In genomic region chr21:46156678-46157077, GRCh38 we compare ENCODE assay signal across 23 cellular contexts. TPM values are rescaled to one million over a fixed set of nuclear protein-coding genes. Genes with fewer than 3 reads are reported as not detected.
DNase-seq lines count a peak whose midpoint lies in the region; ATAC-seq, FAIRE-seq and TF ChIP-seq lines count a peak whose summit lies in the region.
"Had no signal": no experiment of that assay in that cellular context is flagged by ENCODE, and none has a peak within 500 bp of the region (broad histone marks: within the 10 kb centered on the region; RNA-seq: fewer than 3 reads in every experiment).

No MANE protein-coding gene starts in this region.

- in situ Hi-C loops in K562 (cut with MboI), result no loop called here

- H2BK5ac ChIP-seq in H9 (ENCODE audit: insufficient read length, low read length), result no peak overlapping the region

- H3K36me3 ChIP-seq in K562 (ENCODE audit: control insufficient read depth, insufficient read depth, low read length), result peaks cover 41% of the 10 kb centered on the region; the same call in 2 of the 3 replicates

- no peaks in the 10 kb centered on the region for H3K36me3 Mint-ChIP-seq in activated naive CD4-positive, alpha-beta T cell treated with anti-CD3 and anti-CD28 coated beads, Interleukin-2, amount 10 ng/mL, durations not matched to agents 7 days and 5 days
- no peaks in the 10 kb centered on the region for H3K36me3 Mint-ChIP-seq in activated naive CD4-positive, alpha-beta T cell treated with anti-CD3 and anti-CD28 coated beads, Interleukin-2, amount 50 U/mL, for 72 hours
- H3K36me3 Mint-ChIP-seq in H9 (ENCODE audit: insufficient read depth in 1 of 3, low read depth in 3 of 3), result peaks cover 8 to 16% (median 9%) of the 10 kb centered on the region in 3 experiments; a peak in 4 of 7 replicates
- H3K36me3 Mint-ChIP-seq: CD8-positive, alpha-beta memory T cell had no signal

- H3K79me2 ChIP-seq in H9 (ENCODE audit: insufficient read depth, low read length) (no peaks in the 10 kb centered on the region), K562 (ENCODE audit: control insufficient read depth, insufficient read depth, low read length) (peaks cover 4% of the 10 kb centered on the region; the same call in 1 of the 3 replicates)

- CTCF ChIA-PET in activated naive CD4-positive, alpha-beta T cell treated with anti-CD3 and anti-CD28 coated beads, Interleukin-2, amount 10 ng/mL, durations not matched to agents 7 days and 5 days (lab: Charles Lee), result no interaction called here
- CTCF ChIA-PET in K562 (lab: Yijun Ruan, JAX; ENCODE audit: low intra/inter-chr PET ratio), result no interaction called here

- no peak for TF ChIP-seq RAD21 in K562 (CRISPR knock-in tag; conservative IDR thresholded peaks at IDR 0.05 in 1 of 2, IDR thresholded peaks at IDR 0.05 in 1 of 2)

- POLR2A ChIA-PET in K562 (lab: Yijun Ruan, JAX), result no interaction called here

- H3K9ac ChIP-seq in H9 (ENCODE audit: extremely low read depth, insufficient read length, low read length) (no peak overlapping the region), K562 (ENCODE audit: insufficient read depth in 1 of 2, low read depth in 2 of 2, low read length in 2 of 2) (no peak overlapping the region)
- H3K9ac ChIP-seq: BLaER1, GM23248 had no signal

- no peak for TF ChIP-seq POLR2A in K562 (conservative IDR thresholded peaks at IDR 0.05)

- H3K27ac ChIP-seq in H9 (ENCODE audit: insufficient read length, low read depth, low read length), result no peak overlapping the region
- peak overlapping the region; percentile 21; the same call in 1 of the 3 replicates for H3K27ac ChIP-seq in K562 (ENCODE audit: extremely low read depth, low read depth, low read length)
- H3K27ac ChIP-seq: BLaER1, GM23248 had no signal

- no peak overlapping the region for H3T11ph ChIP-seq in H9 (ENCODE audit: low read length)

- H2BK120ac ChIP-seq in H9 (ENCODE audit: low read depth, low read length, poor library complexity, severe bottlenecking), result no peak overlapping the region

- no peaks in the 10 kb centered on the region for H3K4me1 Mint-ChIP-seq in activated naive CD4-positive, alpha-beta T cell treated with anti-CD3 and anti-CD28 coated beads, Interleukin-2, amount 10 ng/mL, durations not matched to agents 7 days and 5 days
- H3K4me1 Mint-ChIP-seq in H9, result peaks cover 6 to 9% of the 10 kb centered on the region in 2 experiments
- H3K4me1 Mint-ChIP-seq: CD8-positive, alpha-beta memory T cell had no signal

- H3K9me3 ChIP-seq in H9 (ENCODE audit: control insufficient read depth, low read depth, low read length) (no peaks in the 10 kb centered on the region), K562 (replicated peaks; ENCODE audit: control insufficient read depth, insufficient read depth, low read depth, low read length) (peaks cover 7% of the 10 kb centered on the region; the same call in 1 of the 2 replicates)

- H2AFZ ChIP-seq in H9 (ENCODE audit: low read length) (no peak overlapping the region), K562 (ENCODE audit: low read depth, low read length) (no peak overlapping the region)
- H2AFZ ChIP-seq: GM23248 had no signal

- H3K14ac ChIP-seq in H9 (ENCODE audit: insufficient read depth, low read length), result no peak overlapping the region

- H3K4ac ChIP-seq in H9 (ENCODE audit: low read depth, low read length), result no peak overlapping the region

- H3K27me3 ChIP-seq in H9 (ENCODE audit: insufficient read depth, low read length) (no peaks in the 10 kb centered on the region), K562 (ENCODE audit: control insufficient read depth in 2 of 2, insufficient read depth in 2 of 2, low read length in 2 of 2) (no peaks in the 10 kb centered on the region)
- H3K27me3 ChIP-seq: BLaER1 had no signal

- no peaks in the 10 kb centered on the region for H3K9me3 Mint-ChIP-seq in activated naive CD4-positive, alpha-beta T cell treated with anti-CD3 and anti-CD28 coated beads, Interleukin-2, amount 10 ng/mL, durations not matched to agents 7 days and 5 days
- H3K9me3 Mint-ChIP-seq in activated naive CD4-positive, alpha-beta T cell treated with anti-CD3 and anti-CD28 coated beads, Interleukin-2, amount 50 U/mL, for 72 hours, result no peaks in the 10 kb centered on the region
- peaks cover 6 to 14% of the 10 kb centered on the region in 2 experiments; a peak in 2 of 5 replicates for H3K9me3 Mint-ChIP-seq in H9
- H3K9me3 Mint-ChIP-seq: CD8-positive, alpha-beta memory T cell had no signal

- no TSS peak for BruUV-seq in K562 (replicated peaks; lab: Mats Ljungman, UMichigan)

- no peak overlapping the region for H2BK12ac ChIP-seq in H9 (ENCODE audit: insufficient read length, low read depth, low read length)

- no peak overlapping the region for H4K5ac ChIP-seq in H9 (ENCODE audit: insufficient read length, low read depth, low read length)

- no peak overlapping the region for H4K91ac ChIP-seq in H9 (ENCODE audit: insufficient read length, low read depth, low read length)

- no peak overlapping the region for H3K4me3 ChIP-seq in K562
- H3K4me3 ChIP-seq: BLaER1, GM23248 had no signal

- WGBS in H9 (ENCODE audit: extremely low coverage, insufficient read length, low lambda C conversion rate), result no CpG with 5 or more reads among the region's 10 CpGs
- WGBS in K562 (ENCODE audit: insufficient coverage, low coverage, missing lambda C conversion rate), result 39% methylated on average over 10 of the region's 10 CpGs

- no peak overlapping the region for H3K56ac ChIP-seq in H9 (ENCODE audit: insufficient read length, low read depth, low read length)

- no peak overlapping the region for H3K4me3 Mint-ChIP-seq in activated naive CD4-positive, alpha-beta T cell treated with anti-CD3 and anti-CD28 coated beads, Interleukin-2, amount 10 ng/mL, durations not matched to agents 7 days and 5 days
- H3K4me3 Mint-ChIP-seq in H9, result no peak overlapping the region
- H3K4me3 Mint-ChIP-seq: CD8-positive, alpha-beta memory T cell had no signal

- no peak overlapping the region for H3K23ac ChIP-seq in H9 (ENCODE audit: insufficient read length, low read depth, low read length)

- H3K18ac ChIP-seq in H9 (ENCODE audit: insufficient read length, low read depth, low read length), result no peak overlapping the region

- no peak overlapping the region for H2AK5ac ChIP-seq in H9 (ENCODE audit: insufficient read length, low read length)

- H3K23me2 ChIP-seq in H9 (ENCODE audit: insufficient read length, low read depth, low read length, poor library complexity, severe bottlenecking), result no peaks in the 10 kb centered on the region

- H2BK20ac ChIP-seq in H9 (ENCODE audit: low read depth, low read length, poor library complexity, severe bottlenecking), result no peak overlapping the region

- TF ChIP-seq EP300 in K562 (IDR thresholded peaks at IDR 0.05; ENCODE audit: low read length), result no peak

- no peak for ATAC-seq in activated naive CD4-positive, alpha-beta T cell treated with anti-CD3 and anti-CD28 coated beads, Interleukin-2, amount 50 U/mL, for 72 hours
- no peak for ATAC-seq in K562
- ATAC-seq in omental fat pad (ENCODE audit: low FRiP score), result no peak
- ATAC-seq in GM18858 (IDR thresholded peaks at IDR 0.05; ENCODE audit: unreplicated experiment), result no peak
- ATAC-seq: HCT116, PC-3 had no signal

- H3K4me2 ChIP-seq in H9 (ENCODE audit: insufficient read depth, insufficient read length, low read length), result no peak overlapping the region
- no peak overlapping the region for H3K4me2 ChIP-seq in K562 (ENCODE audit: insufficient read depth, low read length)
- H3K4me2 ChIP-seq: BLaER1 had no signal

- H3K4me1 ChIP-seq in H9 (ENCODE audit: insufficient read depth, low read length), result no peaks in the 10 kb centered on the region; the same call in 1 of the 2 replicates
- peaks cover 15 to 70% of the 10 kb centered on the region in 2 experiments for H3K4me1 ChIP-seq in K562 (replicated peaks in 1 of 2; ENCODE audit: control insufficient read depth in 2 of 2, insufficient read depth in 2 of 2, low read length in 2 of 2)
- H3K4me1 ChIP-seq: BLaER1 had no signal

- no peak overlapping the region for H2BK15ac ChIP-seq in H9 (ENCODE audit: low read depth, low read length)

- no peak overlapping the region for H3K27ac Mint-ChIP-seq in activated naive CD4-positive, alpha-beta T cell treated with anti-CD3 and anti-CD28 coated beads, Interleukin-2, amount 10 ng/mL, durations not matched to agents 7 days and 5 days
- no peak overlapping the region for H3K27ac Mint-ChIP-seq in activated naive CD4-positive, alpha-beta T cell treated with anti-CD3 and anti-CD28 coated beads, Interleukin-2, amount 50 U/mL, for 72 hours
- peak overlapping the region in 1 of 3 experiments; percentile 31; a peak in 2 of 7 replicates for H3K27ac Mint-ChIP-seq in H9
- H3K27ac Mint-ChIP-seq: CD8-positive, alpha-beta memory T cell had no signal

- no peak overlapping the region for H4K8ac ChIP-seq in H9 (replicated peaks; ENCODE audit: insufficient read length, low read depth, low read length)

- intact Hi-C loops in K562 (cut with micrococcal nuclease), result no loop called here

- no peaks in the 10 kb centered on the region for H4K20me1 ChIP-seq in H9 (ENCODE audit: control insufficient read depth, insufficient read depth, insufficient read length)
- no peaks in the 10 kb centered on the region for H4K20me1 ChIP-seq in K562 (replicated peaks; ENCODE audit: control insufficient read depth, insufficient read depth, low read length)
- H4K20me1 ChIP-seq: BLaER1 had no signal

- DNase-seq in activated naive CD4-positive, alpha-beta T cell treated with anti-CD3 and anti-CD28 coated beads, Interleukin-2, amount 10 ng/mL, durations not matched to agents 7 days and 5 days, result peak; percentile 5
- no peak for DNase-seq in activated naive CD4-positive, alpha-beta T cell treated with anti-CD3 and anti-CD28 coated beads, Interleukin-2, amount 50 U/mL, for 72 hours (ENCODE audit: low spot score in 2 of 2)
- DNase-seq in H9 (peak; percentile 19), K562 (ENCODE audit: extremely low read depth in 1 of 4, low spot score in 3 of 4) (no peak), omental fat pad (ENCODE audit: low spot score) (peak; percentile 7), NAMALWA (ENCODE audit: low spot score) (no peak), DMS53 (lab: John Stamatoyannopoulos, UW) (no peak)
- DNase-seq: CD8-positive, alpha-beta memory T cell; DND-41; GDM1; GM23248; MV-4-11; NCI-H1417 treated with DMSO at 0.1 percent for 48 hours; NCI-H1930; NCI-H2171; NCI-H748 treated with DMSO at 0.1 percent for 48 hours; PC-3 had no signal

- TF ChIP-seq CTCF in H9 (conservative IDR thresholded peaks at IDR 0.05) (no peak), K562 (IDR thresholded peaks at IDR 0.05 in 2 of 3, conservative IDR thresholded peaks at IDR 0.05 in 1 of 3; ENCODE audit: insufficient read depth in 2 of 3, low read depth in 1 of 3, low read length in 3 of 3) (no peak), omental fat pad (IDR thresholded peaks at IDR 0.05) (no peak)

- no peak for FAIRE-seq in K562 (lab: Jason Lieb, UNC)
- FAIRE-seq: A204.1, GM12891, GM18507 had no signal

- H3K79me1 ChIP-seq in H9 (ENCODE audit: insufficient read depth, low read depth, low read length, poor library complexity, severe bottlenecking), result no peaks in the 10 kb centered on the region

- peaks cover 11% of the 10 kb centered on the region for H3K27me3 Mint-ChIP-seq in activated naive CD4-positive, alpha-beta T cell treated with anti-CD3 and anti-CD28 coated beads, Interleukin-2, amount 10 ng/mL, durations not matched to agents 7 days and 5 days
- H3K27me3 Mint-ChIP-seq in H9 (ENCODE audit: low read depth), result no peaks in the 10 kb centered on the region
- H3K27me3 Mint-ChIP-seq: CD8-positive, alpha-beta memory T cell had no signal

- H3K9me1 ChIP-seq in K562 (ENCODE audit: control insufficient read depth, insufficient read depth, low read length), result no peaks in the 10 kb centered on the region

RNA-seq across cellular contexts. Expression of gene FTCD, which starts 1.3 kb away (rescaled TPM):
- total RNA-seq in activated naive CD4-positive, alpha-beta T cell treated with anti-CD3 and anti-CD28 coated beads, Interleukin-2, amount 50 U/mL, for 72 hours, result under 1 TPM; 0.21 to 0.39 TPM
- 6.7 and 6.8 TPM in 2 replicates for total RNA-seq in H9 (2021)
- 5.4 and 12.8 TPM in 2 replicates for total RNA-seq in K562 (2011; cell fraction: chromatin; rRNA removed; ENCODE audit: low replicate concordance)
- total RNA-seq in K562 (2011; cell fraction: nucleolus; rRNA removed), result 7.2 and 7.5 TPM in 2 replicates
- total RNA-seq in K562 (2011; cell fraction: nucleoplasm; rRNA removed), result 3.4 and 5.4 TPM in 2 replicates
- total RNA-seq in K562 (2014; rRNA removed), result not detected in 2 replicates
- not detected in 2 replicates for total RNA-seq in K562 (2014; rRNA removed; fragmentation: Illumina TruSeq; extraction: Trizol)
- total RNA-seq in K562 (2015; rRNA removed; fragmentation: Illumina TruSeq; extraction: Trizol), result 0.08 and 0.25 TPM in 2 replicates
- 0.74 and 1.1 TPM in 2 replicates for total RNA-seq in K562 (2021)
- 0.11 and 0.41 TPM in 2 replicates for polyA plus RNA-seq in K562 (2011; rRNA removed)
- 0.19 and 0.69 TPM in 2 replicates for polyA plus RNA-seq in K562 (2011; cell fraction: cytosol; rRNA removed)
- polyA plus RNA-seq in K562 (2011; cell fraction: nucleus; rRNA removed), result 2.6 and 3.7 TPM in 2 replicates
- polyA plus RNA-seq in K562 (2012), result 1.5 and 3.0 TPM in 2 replicates
- polyA plus RNA-seq in K562 (2014; fragmentation: Illumina TruSeq; extraction: Trizol), result not detected in 2 replicates
- polyA plus RNA-seq in K562 (2014; fragmentation: Nextera tagmentation; extraction: Ambion mirVana), result not detected
- polyA plus RNA-seq in K562 (2014; rRNA removed), result 0.50 and 1.6 TPM in 2 replicates
- 0.49 TPM in 1 of 2 replicates, not detected in the other for polyA minus RNA-seq in K562 (2011; rRNA and poly(A)+ RNA removed)
- polyA minus RNA-seq in K562 (2011; cell fraction: cytosol; rRNA and poly(A)+ RNA removed), result not detected in 2 replicates
- polyA minus RNA-seq in K562 (2011; cell fraction: nucleus; rRNA and poly(A)+ RNA removed), result 0.54 and 0.56 TPM in 2 replicates
- not detected for total RNA-seq in omental fat pad
- total RNA-seq: CD8-positive, alpha-beta memory T cell; GM23248 had no signal
- polyA plus RNA-seq: CD8-positive, alpha-beta memory T cell; GM23248 had no signal

RNA-seq across cellular contexts. Expression of gene SPATC1L, which starts 27.6 kb away (rescaled TPM):
- total RNA-seq in activated naive CD4-positive, alpha-beta T cell treated with anti-CD3 and anti-CD28 coated beads, Interleukin-2, amount 50 U/mL, for 72 hours, result 1 to 10 TPM; 7.1 to 8.9 TPM
- total RNA-seq in H9 (2021) (32.8 and 36.0 TPM in 2 replicates), K562 (2014; rRNA removed) (63.7 and 104 TPM in 2 replicates), K562 (2014; rRNA removed; fragmentation: Illumina TruSeq; extraction: Trizol) (10.4 and 12.6 TPM in 2 replicates), K562 (2015; rRNA removed; fragmentation: Illumina TruSeq; extraction: Trizol) (29.7 and 31.9 TPM in 2 replicates), K562 (2021) (118 and 121 TPM in 2 replicates), omental fat pad (1 to 10 TPM in 3 of 4 donors, under 1 TPM in 1; 0.96 to 8.0 (median 2.8) TPM)
- total RNA-seq in K562 (2011; cell fraction: chromatin; rRNA removed; ENCODE audit: low replicate concordance), result 20.1 and 44.2 TPM in 2 replicates
- 39.1 and 40.0 TPM in 2 replicates for total RNA-seq in K562 (2011; cell fraction: nucleolus; rRNA removed)
- total RNA-seq in K562 (2011; cell fraction: nucleoplasm; rRNA removed), result 28.1 and 28.7 TPM in 2 replicates
- polyA plus RNA-seq in K562 (2011; rRNA removed) (6.7 and 23.0 TPM in 2 replicates), K562 (2014; fragmentation: Illumina TruSeq; extraction: Trizol) (38.3 and 84.8 TPM in 2 replicates), K562 (2014; fragmentation: Nextera tagmentation; extraction: Ambion mirVana) (under 1 TPM in 1 of 2 experiments, not detected in 1; 0.14 TPM), K562 (2014; rRNA removed) (40.6 and 50.4 TPM in 2 replicates)
- 22.2 and 53.4 TPM in 2 replicates for polyA plus RNA-seq in K562 (2011; cell fraction: cytosol; rRNA removed)
- polyA plus RNA-seq in K562 (2011; cell fraction: nucleus; rRNA removed), result 41.7 and 48.0 TPM in 2 replicates
- polyA plus RNA-seq in K562 (2012), result 94.4 and 104 TPM in 2 replicates
- polyA minus RNA-seq in K562 (2011; rRNA and poly(A)+ RNA removed), result 4.8 and 6.1 TPM in 2 replicates
- 45.0 and 94.2 TPM in 2 replicates for polyA minus RNA-seq in K562 (2011; cell fraction: cytosol; rRNA and poly(A)+ RNA removed)
- polyA minus RNA-seq in K562 (2011; cell fraction: nucleus; rRNA and poly(A)+ RNA removed), result 10.6 and 16.9 TPM in 2 replicates

RNA-seq across cellular contexts. Expression of gene COL6A2, which starts 58.8 kb away (rescaled TPM):
- total RNA-seq in activated naive CD4-positive, alpha-beta T cell treated with anti-CD3 and anti-CD28 coated beads, Interleukin-2, amount 50 U/mL, for 72 hours, result 10 to 100 TPM; 11.9 to 14.2 TPM
- total RNA-seq in H9 (2021) (124 and 129 TPM in 2 replicates), K562 (2014; rRNA removed) (0.41 and 0.45 TPM in 2 replicates), K562 (2014; rRNA removed; fragmentation: Illumina TruSeq; extraction: Trizol) (not detected in 2 replicates), K562 (2015; rRNA removed; fragmentation: Illumina TruSeq; extraction: Trizol) (0.07 and 0.11 TPM in 2 replicates), K562 (2021) (1.1 and 1.3 TPM in 2 replicates), omental fat pad (1,000 to 10,000 TPM in 1 of 4 donors, 100 to 1,000 TPM in 3; 480 to 1,153 (median 616) TPM)
- total RNA-seq in K562 (2011; cell fraction: chromatin; rRNA removed; ENCODE audit: low replicate concordance), result 3.1 and 5.2 TPM in 2 replicates
- 4.2 and 5.5 TPM in 2 replicates for total RNA-seq in K562 (2011; cell fraction: nucleolus; rRNA removed)
- total RNA-seq in K562 (2011; cell fraction: nucleoplasm; rRNA removed), result 1.4 and 2.1 TPM in 2 replicates
- polyA plus RNA-seq in K562 (2011; rRNA removed) (0.18 and 0.41 TPM in 2 replicates), K562 (2014; fragmentation: Illumina TruSeq; extraction: Trizol) (0.07 and 0.17 TPM in 2 replicates), K562 (2014; fragmentation: Nextera tagmentation; extraction: Ambion mirVana) (not detected), K562 (2014; rRNA removed) (0.29 and 0.47 TPM in 2 replicates)
- polyA plus RNA-seq in K562 (2011; cell fraction: cytosol; rRNA removed), result 0.12 and 0.30 TPM in 2 replicates
- polyA plus RNA-seq in K562 (2011; cell fraction: nucleus; rRNA removed), result 0.83 and 1.8 TPM in 2 replicates
- 0.35 and 8.2 TPM in 2 replicates for polyA plus RNA-seq in K562 (2012)
- polyA minus RNA-seq in K562 (2011; rRNA and poly(A)+ RNA removed), result 0.18 and 0.36 TPM in 2 replicates
- polyA minus RNA-seq in K562 (2011; cell fraction: cytosol; rRNA and poly(A)+ RNA removed), result 0.64 and 1.4 TPM in 2 replicates
- polyA minus RNA-seq in K562 (2011; cell fraction: nucleus; rRNA and poly(A)+ RNA removed), result 0.67 and 1.2 TPM in 2 replicates

Comparison
In these comparisons a context has a peak if more than half of its experiments do, and no peak if none do; other contexts are left out.
1. DNase-seq: peak in activated naive CD4-positive, alpha-beta T cell treated with anti-CD3 and anti-CD28 coated beads, Interleukin-2, amount 10 ng/mL, durations not matched to agents 7 days and 5 days (single experiment), H9 (single experiment) and omental fat pad (single experiment); none in activated naive CD4-positive, alpha-beta T cell treated with anti-CD3 and anti-CD28 coated beads, Interleukin-2, amount 50 U/mL, for 72 hours (0 of 2), K562 (0 of 4), NAMALWA (single experiment) and DMS53 (single experiment).